11 cellular contexts compared by ENCODE assay signal in the genomic region with DNA sequence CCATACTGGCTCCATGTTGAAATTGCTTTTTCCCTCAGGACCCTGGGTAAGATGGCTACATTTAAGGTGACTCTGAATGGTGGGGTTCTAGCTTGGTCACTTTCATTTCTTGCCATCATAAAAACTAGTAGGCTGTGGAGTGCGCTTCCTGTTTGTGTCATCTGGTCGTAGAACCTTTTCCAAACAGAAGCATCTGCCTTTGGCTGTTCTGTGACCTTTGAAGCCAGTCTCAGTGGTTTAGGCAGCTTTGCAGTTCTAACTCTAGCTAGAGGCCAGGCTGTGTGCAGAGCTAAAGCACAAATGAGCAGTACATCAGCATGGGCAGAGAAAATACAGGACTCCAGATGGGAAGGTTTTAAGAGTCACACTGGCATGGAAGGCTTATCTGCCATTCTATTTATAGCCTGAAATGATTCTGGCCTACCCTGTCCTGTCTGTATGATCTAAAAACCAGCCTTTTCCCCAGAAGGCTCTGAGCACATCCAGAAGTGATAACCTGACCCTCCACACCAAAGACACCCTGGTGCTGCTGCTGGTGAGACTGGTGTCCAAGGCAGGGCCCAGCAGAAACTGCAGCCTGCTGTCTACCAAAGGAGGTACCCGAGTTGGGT. TPM values are rescaled to one million over a fixed set of nuclear protein-coding genes. Genes with fewer than 3 reads are reported as not detected.
DNase-seq lines count a peak whose midpoint lies in the region; ATAC-seq and TF ChIP-seq lines count a peak whose summit lies in the region.
"Had no signal": no experiment of that assay in that cellular context is flagged by ENCODE, and none has a peak within 500 bp of the region (broad histone marks: within the 10 kb centered on the region; RNA-seq: fewer than 3 reads in every experiment).

No MANE protein-coding gene starts in this region.

- peak overlapping the region; percentile 19 for H3K27ac ChIP-seq in cardiac muscle cell
- H3K27ac ChIP-seq in upper lobe of right lung: peak overlapping the region; percentile 11

- H3K27me3 Mint-ChIP-seq in activated B cell treated with CpG ODN at 0.5 μM for 24 hours (no peaks in the 10 kb centered on the region), memory B cell (no peaks in the 10 kb centered on the region)
- H3K27me3 Mint-ChIP-seq: IgD-negative memory B cell had no signal

- H3K4me3 ChIP-seq in cardiac muscle cell (no peak overlapping the region), upper lobe of right lung (no peak overlapping the region)

- no peak for TF ChIP-seq CTCF in cardiac muscle cell (IDR thresholded peaks at IDR 0.05; ENCODE audit: low read depth, low read length)
- TF ChIP-seq CTCF in activated B cell treated with CpG ODN at 0.5 μM for 24 hours (IDR thresholded peaks at IDR 0.05): no peak
- TF ChIP-seq CTCF in upper lobe of right lung (IDR thresholded peaks at IDR 0.05): no peak

- H3K4me3 Mint-ChIP-seq in activated B cell treated with CpG ODN at 0.5 μM for 24 hours (no peak overlapping the region), memory B cell (no peak overlapping the region)

- no peak for DNase-seq in cardiac muscle cell (ENCODE audit: low read depth in 1 of 2, low spot score in 1 of 2)
- no peak for DNase-seq in Right ventricle myocardium inferior (ENCODE audit: missing footprints)
- no peak for DNase-seq in activated B cell treated with CpG ODN at 0.5 μM for 24 hours
- DNase-seq in memory B cell (ENCODE audit: low spot score in 2 of 2): no peak
- no peak for DNase-seq in upper lobe of right lung
- no peak for DNase-seq in NOMO-1 treated with dmso at 0.1 percent for 144 hours (lab: John Stamatoyannopoulos, UW; ENCODE audit: unreplicated experiment)
- no peak for DNase-seq in NCI-H69 (lab: John Stamatoyannopoulos, UW)
- DNase-seq: activated CD4-positive, alpha-beta T cell treated with anti-CD3 and anti-CD28 coated beads for 4 hours; central memory CD4-positive, alpha-beta T cell had no signal

- no peak for ATAC-seq in Right ventricle myocardium inferior
- ATAC-seq in activated B cell treated with CpG ODN at 0.5 μM for 24 hours (ENCODE audit: low read depth): peak; percentile 52
- peak; percentile 29 for ATAC-seq in memory B cell (ENCODE audit: low read depth)
- ATAC-seq in upper lobe of right lung: no peak
- no peak for ATAC-seq in GM18870 (IDR thresholded peaks at IDR 0.05; ENCODE audit: unreplicated experiment)

- H3K36me3 ChIP-seq in cardiac muscle cell: no peaks in the 10 kb centered on the region
- H3K36me3 ChIP-seq in upper lobe of right lung: peaks cover 53% of the 10 kb centered on the region

- H3K4me1 ChIP-seq in cardiac muscle cell (ENCODE audit: low read depth) (peaks cover 11% of the 10 kb centered on the region), upper lobe of right lung (peaks cover 25% of the 10 kb centered on the region)

- H3K9me3 Mint-ChIP-seq in activated B cell treated with CpG ODN at 0.5 μM for 24 hours (no peaks in the 10 kb centered on the region), memory B cell (no peaks in the 10 kb centered on the region)
- H3K9me3 Mint-ChIP-seq: IgD-negative memory B cell had no signal

- POLR2A ChIA-PET in activated B cell treated with CpG ODN at 0.5 μM for 24 hours (lab: Charles Lee): interaction anchor here (0.5 to 1.6 kb wide), 11 partner anchors 11 to 901 kb away, joined by 3 to 8 read pairs (median 4); partner anchors contain the start of gene NFATC3

- H3K36me3 Mint-ChIP-seq in activated B cell treated with CpG ODN at 0.5 μM for 24 hours (ENCODE audit: low read depth) (peaks cover 34% of the 10 kb centered on the region), memory B cell (peaks cover 4% of the 10 kb centered on the region)
- H3K36me3 Mint-ChIP-seq: IgD-negative memory B cell had no signal

- CTCF ChIA-PET in activated B cell treated with CpG ODN at 0.5 μM for 24 hours (lab: Charles Lee): interaction anchor here (0.8 to 5.1 kb wide), 9 partner anchors 10 to 411 kb away, joined by 3 to 42 read pairs (median 4); no protein-coding TSS in a partner anchor

- peaks cover 31% of the 10 kb centered on the region for H3K4me1 Mint-ChIP-seq in activated B cell treated with CpG ODN at 0.5 μM for 24 hours
- H3K4me1 Mint-ChIP-seq in memory B cell: peaks cover 17% of the 10 kb centered on the region

- intact Hi-C loops in Right ventricle myocardium inferior (cut with DNase I) (no loop called here), activated B cell treated with CpG ODN at 0.5 μM for 24 hours (cut with micrococcal nuclease) (no loop called here), upper lobe of right lung (cut with DNase I) (no loop called here)

- peak overlapping the region; percentile 76 for H3K27ac Mint-ChIP-seq in activated B cell treated with CpG ODN at 0.5 μM for 24 hours
- H3K27ac Mint-ChIP-seq in memory B cell: peak overlapping the region; percentile 72

- H3K9me3 ChIP-seq in cardiac muscle cell (ENCODE audit: low read depth) (no peaks in the 10 kb centered on the region), upper lobe of right lung (no peaks in the 10 kb centered on the region)

- H3K27me3 ChIP-seq in cardiac muscle cell: no peaks in the 10 kb centered on the region
- H3K27me3 ChIP-seq in upper lobe of right lung: no peaks in the 10 kb centered on the region

RNA-seq across cellular contexts. Expression of gene ESRP2, which starts 8.6 kb away (rescaled TPM):
- total RNA-seq in cardiac muscle cell (0.60 and 2.8 TPM in 2 replicates), Right ventricle myocardium inferior (0.41 TPM), activated B cell treated with CpG ODN at 0.5 μM for 24 hours (0.10 and 0.40 TPM in 2 replicates), upper lobe of right lung (61.0 TPM)
- 1.8 and 3.1 TPM in 2 replicates for polyA plus RNA-seq in cardiac muscle cell

RNA-seq across cellular contexts. Expression of gene PLA2G15, which starts 17.9 kb away (rescaled TPM):
- total RNA-seq in cardiac muscle cell: 18.0 and 19.8 TPM in 2 replicates
- polyA plus RNA-seq in cardiac muscle cell: 17.1 and 17.5 TPM in 2 replicates
- total RNA-seq in Right ventricle myocardium inferior: 43.8 TPM
- total RNA-seq in activated B cell treated with CpG ODN at 0.5 μM for 24 hours: 5.7 and 8.6 TPM in 2 replicates
- 30.4 TPM for total RNA-seq in upper lobe of right lung

RNA-seq across cellular contexts. Expression of gene SLC7A6, which starts 37.0 kb away (rescaled TPM):
- 13.5 and 14.3 TPM in 2 replicates for total RNA-seq in cardiac muscle cell
- 11.5 and 17.1 TPM in 2 replicates for polyA plus RNA-seq in cardiac muscle cell
- 33.7 TPM for total RNA-seq in Right ventricle myocardium inferior
- total RNA-seq in activated B cell treated with CpG ODN at 0.5 μM for 24 hours: 52.5 and 54.1 TPM in 2 replicates
- 61.9 TPM for total RNA-seq in upper lobe of right lung

Comparison
In these comparisons a context has a peak if more than half of its experiments do, and no peak if none do; other contexts are left out.
1. ATAC-seq: peak in activated B cell treated with CpG ODN at 0.5 μM for 24 hours (single experiment) and memory B cell (single experiment); none in Right ventricle myocardium inferior (single experiment), upper lobe of right lung (single experiment) and GM18870 (single experiment).
2. RNA of gene ESRP2, which starts 8.6 kb away (total RNA-seq): 61.0 TPM in upper lobe of right lung (single experiment); 0.60 to 2.8 TPM in cardiac muscle cell, 0.41 TPM in Right ventricle myocardium inferior (single experiment) and 0.10 to 0.40 TPM in activated B cell treated with CpG ODN at 0.5 μM for 24 hours; every median in the first group is over 10 times any median in the second.